In the genomic region with DNA sequence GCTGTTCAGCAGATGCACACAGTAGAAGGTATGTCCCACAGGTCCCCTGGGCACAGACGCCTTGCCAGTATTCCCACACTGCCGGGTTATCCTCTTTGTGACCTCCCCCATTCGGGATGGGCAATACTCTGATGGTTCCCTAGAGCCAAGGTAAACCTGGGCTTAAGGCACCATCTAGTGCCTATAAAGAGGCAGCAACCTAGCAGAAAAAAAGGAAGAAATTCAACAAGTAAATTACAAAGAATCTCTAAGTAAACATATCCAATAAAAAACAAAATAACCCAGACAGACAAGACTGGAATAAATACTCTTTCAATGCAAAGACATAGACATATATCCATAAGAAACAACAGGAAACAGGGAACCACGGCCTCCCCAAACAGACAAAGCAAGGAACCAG, we compare ENCODE assay signal across 1 cellular context.
TF ChIP-seq lines count a peak whose summit lies in the region.

No MANE protein-coding gene starts in this region.

TF ChIP-seq in GM23338, 12 proteins besides CTCF, POLR2A, EP300 and RAD21 (continued from another document):
- TF ChIP-seq, protein P1, sequence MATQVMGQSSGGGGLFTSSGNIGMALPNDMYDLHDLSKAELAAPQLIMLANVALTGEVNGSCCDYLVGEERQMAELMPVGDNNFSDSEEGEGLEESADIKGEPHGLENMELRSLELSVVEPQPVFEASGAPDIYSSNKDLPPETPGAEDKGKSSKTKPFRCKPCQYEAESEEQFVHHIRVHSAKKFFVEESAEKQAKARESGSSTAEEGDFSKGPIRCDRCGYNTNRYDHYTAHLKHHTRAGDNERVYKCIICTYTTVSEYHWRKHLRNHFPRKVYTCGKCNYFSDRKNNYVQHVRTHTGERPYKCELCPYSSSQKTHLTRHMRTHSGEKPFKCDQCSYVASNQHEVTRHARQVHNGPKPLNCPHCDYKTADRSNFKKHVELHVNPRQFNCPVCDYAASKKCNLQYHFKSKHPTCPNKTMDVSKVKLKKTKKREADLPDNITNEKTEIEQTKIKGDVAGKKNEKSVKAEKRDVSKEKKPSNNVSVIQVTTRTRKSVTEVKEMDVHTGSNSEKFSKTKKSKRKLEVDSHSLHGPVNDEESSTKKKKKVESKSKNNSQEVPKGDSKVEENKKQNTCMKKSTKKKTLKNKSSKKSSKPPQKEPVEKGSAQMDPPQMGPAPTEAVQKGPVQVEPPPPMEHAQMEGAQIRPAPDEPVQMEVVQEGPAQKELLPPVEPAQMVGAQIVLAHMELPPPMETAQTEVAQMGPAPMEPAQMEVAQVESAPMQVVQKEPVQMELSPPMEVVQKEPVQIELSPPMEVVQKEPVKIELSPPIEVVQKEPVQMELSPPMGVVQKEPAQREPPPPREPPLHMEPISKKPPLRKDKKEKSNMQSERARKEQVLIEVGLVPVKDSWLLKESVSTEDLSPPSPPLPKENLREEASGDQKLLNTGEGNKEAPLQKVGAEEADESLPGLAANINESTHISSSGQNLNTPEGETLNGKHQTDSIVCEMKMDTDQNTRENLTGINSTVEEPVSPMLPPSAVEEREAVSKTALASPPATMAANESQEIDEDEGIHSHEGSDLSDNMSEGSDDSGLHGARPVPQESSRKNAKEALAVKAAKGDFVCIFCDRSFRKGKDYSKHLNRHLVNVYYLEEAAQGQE (IDR thresholded peaks at IDR 0.05; ENCODE audit: unreplicated experiment) = no peak
- TF ChIP-seq STAT1 (IDR thresholded peaks at IDR 0.05; ENCODE audit: unreplicated experiment) (no peak), JUNB (IDR thresholded peaks at IDR 0.05; ENCODE audit: unreplicated experiment) (no peak), EZH2phosphoT487 (IDR thresholded peaks at IDR 0.05; ENCODE audit: unreplicated experiment) (no peak), CREB1 (CRISPR knock-in tag; IDR thresholded peaks at IDR 0.05; ENCODE audit: low read depth) (no peak), EZH2 (IDR thresholded peaks at IDR 0.05; ENCODE audit: low read depth, unreplicated experiment) (no peak)
- TF ChIP-seq, protein P2, sequence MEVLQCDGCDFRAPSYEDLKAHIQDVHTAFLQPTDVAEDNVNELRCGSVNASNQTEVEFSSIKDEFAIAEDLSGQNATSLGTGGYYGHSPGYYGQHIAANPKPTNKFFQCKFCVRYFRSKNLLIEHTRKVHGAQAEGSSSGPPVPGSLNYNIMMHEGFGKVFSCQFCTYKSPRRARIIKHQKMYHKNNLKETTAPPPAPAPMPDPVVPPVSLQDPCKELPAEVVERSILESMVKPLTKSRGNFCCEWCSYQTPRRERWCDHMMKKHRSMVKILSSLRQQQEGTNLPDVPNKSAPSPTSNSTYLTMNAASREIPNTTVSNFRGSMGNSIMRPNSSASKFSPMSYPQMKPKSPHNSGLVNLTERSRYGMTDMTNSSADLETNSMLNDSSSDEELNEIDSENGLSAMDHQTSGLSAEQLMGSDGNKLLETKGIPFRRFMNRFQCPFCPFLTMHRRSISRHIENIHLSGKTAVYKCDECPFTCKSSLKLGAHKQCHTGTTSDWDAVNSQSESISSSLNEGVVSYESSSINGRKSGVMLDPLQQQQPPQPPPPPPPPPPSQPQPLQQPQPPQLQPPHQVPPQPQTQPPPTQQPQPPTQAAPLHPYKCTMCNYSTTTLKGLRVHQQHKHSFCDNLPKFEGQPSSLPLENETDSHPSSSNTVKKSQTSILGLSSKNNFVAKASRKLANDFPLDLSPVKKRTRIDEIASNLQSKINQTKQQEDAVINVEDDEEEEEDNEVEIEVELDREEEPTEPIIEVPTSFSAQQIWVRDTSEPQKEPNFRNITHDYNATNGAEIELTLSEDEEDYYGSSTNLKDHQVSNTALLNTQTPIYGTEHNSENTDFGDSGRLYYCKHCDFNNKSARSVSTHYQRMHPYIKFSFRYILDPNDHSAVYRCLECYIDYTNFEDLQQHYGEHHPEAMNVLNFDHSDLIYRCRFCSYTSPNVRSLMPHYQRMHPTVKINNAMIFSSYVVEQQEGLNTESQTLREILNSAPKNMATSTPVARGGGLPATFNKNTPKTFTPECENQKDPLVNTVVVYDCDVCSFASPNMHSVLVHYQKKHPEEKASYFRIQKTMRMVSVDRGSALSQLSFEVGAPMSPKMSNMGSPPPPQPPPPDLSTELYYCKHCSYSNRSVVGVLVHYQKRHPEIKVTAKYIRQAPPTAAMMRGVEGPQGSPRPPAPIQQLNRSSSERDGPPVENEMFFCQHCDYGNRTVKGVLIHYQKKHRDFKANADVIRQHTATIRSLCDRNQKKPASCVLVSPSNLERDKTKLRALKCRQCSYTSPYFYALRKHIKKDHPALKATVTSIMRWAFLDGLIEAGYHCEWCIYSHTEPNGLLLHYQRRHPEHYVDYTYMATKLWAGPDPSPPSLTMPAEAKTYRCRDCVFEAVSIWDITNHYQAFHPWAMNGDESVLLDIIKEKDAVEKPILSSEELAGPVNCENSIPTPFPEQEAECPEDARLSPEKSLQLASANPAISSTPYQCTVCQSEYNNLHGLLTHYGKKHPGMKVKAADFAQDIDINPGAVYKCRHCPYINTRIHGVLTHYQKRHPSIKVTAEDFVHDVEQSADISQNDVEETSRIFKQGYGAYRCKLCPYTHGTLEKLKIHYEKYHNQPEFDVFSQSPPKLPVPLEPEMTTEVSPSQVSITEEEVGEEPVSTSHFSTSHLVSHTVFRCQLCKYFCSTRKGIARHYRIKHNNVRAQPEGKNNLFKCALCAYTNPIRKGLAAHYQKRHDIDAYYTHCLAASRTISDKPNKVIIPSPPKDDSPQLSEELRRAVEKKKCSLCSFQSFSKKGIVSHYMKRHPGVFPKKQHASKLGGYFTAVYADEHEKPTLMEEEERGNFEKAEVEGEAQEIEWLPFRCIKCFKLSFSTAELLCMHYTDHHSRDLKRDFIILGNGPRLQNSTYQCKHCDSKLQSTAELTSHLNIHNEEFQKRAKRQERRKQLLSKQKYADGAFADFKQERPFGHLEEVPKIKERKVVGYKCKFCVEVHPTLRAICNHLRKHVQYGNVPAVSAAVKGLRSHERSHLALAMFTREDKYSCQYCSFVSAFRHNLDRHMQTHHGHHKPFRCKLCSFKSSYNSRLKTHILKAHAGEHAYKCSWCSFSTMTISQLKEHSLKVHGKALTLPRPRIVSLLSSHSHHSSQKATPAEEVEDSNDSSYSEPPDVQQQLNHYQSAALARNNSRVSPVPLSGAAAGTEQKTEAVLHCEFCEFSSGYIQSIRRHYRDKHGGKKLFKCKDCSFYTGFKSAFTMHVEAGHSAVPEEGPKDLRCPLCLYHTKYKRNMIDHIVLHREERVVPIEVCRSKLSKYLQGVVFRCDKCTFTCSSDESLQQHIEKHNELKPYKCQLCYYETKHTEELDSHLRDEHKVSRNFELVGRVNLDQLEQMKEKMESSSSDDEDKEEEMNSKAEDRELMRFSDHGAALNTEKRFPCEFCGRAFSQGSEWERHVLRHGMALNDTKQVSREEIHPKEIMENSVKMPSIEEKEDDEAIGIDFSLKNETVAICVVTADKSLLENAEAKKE (CRISPR knock-in tag; IDR thresholded peaks at IDR 0.05) = no peak
